Comparison of ENCODE assay signal across 25 cellular contexts in the genomic region with DNA sequence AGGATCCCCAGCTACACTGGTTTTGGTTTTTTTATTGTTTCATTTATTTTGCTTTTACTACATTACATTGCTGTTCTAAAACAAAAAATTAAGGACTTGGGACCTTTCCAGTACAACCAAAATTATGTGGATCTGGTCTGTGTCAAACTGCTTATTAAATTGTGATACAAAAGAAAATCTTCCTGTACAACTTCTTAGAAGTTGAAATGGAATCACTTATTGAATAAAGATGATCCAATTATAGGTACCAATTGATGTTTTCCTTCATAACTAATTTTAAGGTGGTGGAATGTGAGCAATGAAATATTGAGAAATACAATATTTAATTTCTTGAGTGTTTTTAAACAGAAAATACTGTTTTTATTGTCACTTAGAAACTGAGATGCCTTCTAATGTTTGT.
"Had no signal": no experiment of that assay in that cellular context is flagged by ENCODE, and none has a peak within 500 bp of the region (broad histone marks: within the 10 kb centered on the region; RNA-seq: fewer than 3 reads in every experiment).

No MANE protein-coding gene starts in this region.

- H3K4me3 ChIP-seq: neural progenitor cell, ovary, psoas muscle, right lobe of liver, sigmoid colon, stomach, thoracic aorta, thyroid gland, tibial nerve, upper lobe of left lung had no signal

- H3K4me1 ChIP-seq: neural progenitor cell, parathyroid adenoma, psoas muscle, right lobe of liver, stomach, thyroid gland, tibial nerve, upper lobe of left lung had no signal

- H3K79me2 ChIP-seq: parathyroid adenoma had no signal

- H3K36me3 ChIP-seq: neural progenitor cell, ovary, right lobe of liver, sigmoid colon, stomach, thoracic aorta, thyroid gland, tibial nerve, upper lobe of left lung had no signal

- H2AFZ ChIP-seq: neural progenitor cell, parathyroid adenoma had no signal

- H3K9me3 ChIP-seq: ovary, psoas muscle, right lobe of liver, sigmoid colon, stomach, thoracic aorta, thyroid gland, tibial nerve, upper lobe of left lung had no signal

- H3K4me2 ChIP-seq: neural progenitor cell had no signal

- H3K27ac ChIP-seq: neural progenitor cell, ovary, parathyroid adenoma, psoas muscle, right lobe of liver, sigmoid colon, stomach, thoracic aorta, thyroid gland, tibial nerve, upper lobe of left lung had no signal

- ATAC-seq: natural killer cell; psoas muscle; right cardiac atrium; right lobe of liver; stimulated activated effector memory CD8-positive, alpha-beta T cell treated with anti-CD3 and anti-CD28 coated beads, Interleukin-12 subunit alpha, Interleukin-12 subunit beta, amount 100 ng/mL, for 72 hours; stimulated activated naive B cell treated with anti-CD40 and anti-IgM and Interleukin-4, amounts not matched to agents 10 μg/mL and 1 μg/mL and 100 μg/mL, for 72 hours had no signal

- DNase-seq: natural killer cell; occipital lobe; ovary; posterior cingulate gyrus; psoas muscle; right cardiac atrium; right lobe of liver; sigmoid colon; small intestine; stimulated activated CD4-positive, alpha-beta T cell treated with anti-CD3 and anti-CD28 coated beads, Interleukin-15, amount 100 ng/mL, for 24 hours; stimulated activated CD4-positive, alpha-beta T cell treated with anti-CD3 and anti-CD28 coated beads, Interleukin-2, amount 100 ng/mL, for 24 hours; stimulated activated CD4-positive, alpha-beta T cell treated with anti-CD3 and anti-CD28 coated beads, Interleukin-2, amount 100 ng/mL, for 48 hours; stimulated activated CD4-positive, alpha-beta T cell treated with anti-CD3 and anti-CD28 coated beads, Interleukin-4, amount 100 ng/mL, for 24 hours; stimulated activated naive B cell treated with anti-CD40 and anti-IgM and Interleukin-4, amounts not matched to agents 10 μg/mL and 1 μg/mL and 100 μg/mL, for 72 hours; stimulated activated naive CD4-positive, alpha-beta T cell treated with Interleukin-2 at 50 U/mL for 16 hours; stomach; thyroid gland; trophoblast cell; upper lobe of left lung had no signal

- FAIRE-seq: small intestine, urothelium cell line had no signal
